In the genomic region with DNA sequence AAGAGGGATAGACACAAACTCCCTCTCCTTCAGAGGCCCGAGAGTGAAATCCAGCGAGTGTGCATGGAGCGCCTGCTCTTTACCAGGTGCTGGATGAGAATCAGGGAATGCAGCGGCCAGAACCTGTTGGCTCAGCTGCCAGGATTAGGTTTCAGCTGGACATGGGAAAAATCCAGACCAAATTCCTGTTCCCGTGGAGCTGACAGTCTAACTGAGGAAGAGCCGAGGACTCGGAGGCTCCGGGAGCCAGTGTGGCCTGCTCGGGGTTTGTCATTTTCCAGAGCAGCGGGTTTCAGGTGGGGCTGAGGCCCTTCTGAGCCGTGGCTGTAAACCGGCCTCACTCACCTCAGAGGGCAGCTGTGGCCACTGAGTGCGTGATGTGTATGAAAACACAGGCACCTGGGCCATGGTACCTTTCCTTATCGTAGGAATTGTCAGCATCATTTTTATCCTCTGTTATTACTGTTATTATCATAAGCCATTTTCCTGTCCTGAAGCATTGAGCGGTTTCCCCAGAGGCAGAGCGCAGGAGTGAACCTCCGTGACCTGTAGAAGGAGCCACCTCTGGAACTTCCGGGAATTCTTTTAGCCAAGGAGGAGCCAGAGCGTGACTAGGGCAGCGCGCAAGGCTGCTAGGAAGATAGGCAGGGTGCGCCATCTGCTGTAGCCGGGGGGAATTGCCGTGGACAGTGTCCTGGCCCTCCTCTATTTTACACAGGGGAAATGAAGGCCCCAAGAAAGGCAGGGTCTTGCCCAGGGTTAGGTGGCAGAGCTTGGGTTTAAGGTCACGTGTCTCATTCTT, we compare ENCODE assay signal across 8 cellular contexts. TPM values are rescaled to one million over a fixed set of nuclear protein-coding genes. Genes with fewer than 3 reads are reported as not detected.
DNase-seq lines count a peak whose midpoint lies in the region; ATAC-seq and TF ChIP-seq lines count a peak whose summit lies in the region.

No MANE protein-coding gene starts in this region.

- ATAC-seq in GM21528 (IDR thresholded peaks at IDR 0.05; ENCODE audit: low FRiP score, unreplicated experiment), result peak; percentile 92
- ATAC-seq in stimulated activated naive CD8-positive, alpha-beta T cell treated with anti-CD3 and anti-CD28 coated beads, Interleukin-15, amount 100 ng/mL, for 72 hours, result peak; percentile 95

- H3K36me3 Mint-ChIP-seq in neural crest cell (ENCODE audit: low read depth), result no peaks in the 10 kb centered on the region

- no peaks in the 10 kb centered on the region for H3K27me3 Mint-ChIP-seq in neural crest cell (ENCODE audit: low read depth)
- H3K27me3 Mint-ChIP-seq in stimulated activated naive CD8-positive, alpha-beta T cell treated with anti-CD3 and anti-CD28 coated beads, Interleukin-15, amount 100 ng/mL, for 72 hours, result no peaks in the 10 kb centered on the region

- no peaks in the 10 kb centered on the region for H3K9me3 Mint-ChIP-seq in neural crest cell
- H3K9me3 Mint-ChIP-seq in stimulated activated naive CD8-positive, alpha-beta T cell treated with anti-CD3 and anti-CD28 coated beads, Interleukin-15, amount 100 ng/mL, for 72 hours, result no peaks in the 10 kb centered on the region

- DNase-seq in COR-L47 (lab: John Stamatoyannopoulos, UW), result peak; percentile 69
- peak; percentile 77 for DNase-seq in LNCaP clone FGC (ENCODE audit: low read depth)
- DNase-seq in RPMI8226, result peak; percentile 80
- peak; percentile 65 for DNase-seq in activated effector memory CD4-positive, alpha-beta T cell treated with Interleukin-2 at 50 U/mL for 16 hours
- peak; percentile 89 for DNase-seq in fibroblast of the aortic adventitia (ENCODE audit: low read depth)
- DNase-seq in neural crest cell (ENCODE audit: low read depth, low spot score), result peak; percentile 94
- DNase-seq in stimulated activated naive CD8-positive, alpha-beta T cell treated with anti-CD3 and anti-CD28 coated beads, Interleukin-15, amount 100 ng/mL, for 72 hours, result peak; percentile 79 to 81

- no peak overlapping the region for H3K27ac Mint-ChIP-seq in neural crest cell (ENCODE audit: unreplicated experiment)
- peak overlapping the region; percentile 84 to 90 for H3K27ac Mint-ChIP-seq in stimulated activated naive CD8-positive, alpha-beta T cell treated with anti-CD3 and anti-CD28 coated beads, Interleukin-15, amount 100 ng/mL, for 72 hours

- H3K4me3 Mint-ChIP-seq in neural crest cell, result peak overlapping the region; percentile 36
- H3K4me3 Mint-ChIP-seq in stimulated activated naive CD8-positive, alpha-beta T cell treated with anti-CD3 and anti-CD28 coated beads, Interleukin-15, amount 100 ng/mL, for 72 hours, result peak overlapping the region; percentile 71 to 73

- H3K4me1 Mint-ChIP-seq in neural crest cell, result peaks cover 14% of the 10 kb centered on the region
- peaks cover 29% of the 10 kb centered on the region for H3K4me1 Mint-ChIP-seq in stimulated activated naive CD8-positive, alpha-beta T cell treated with anti-CD3 and anti-CD28 coated beads, Interleukin-15, amount 100 ng/mL, for 72 hours

- TF ChIP-seq CTCF in LNCaP clone FGC (IDR thresholded peaks at IDR 0.05; ENCODE audit: control insufficient read depth, extremely low read depth, insufficient read depth) (peak; percentile 98), fibroblast of the aortic adventitia (IDR thresholded peaks at IDR 0.05; ENCODE audit: insufficient read depth, low read length) (peak; percentile 98), neural crest cell (conservative IDR thresholded peaks at IDR 0.05) (peak; percentile 99)

- peak overlapping the region; percentile 1; the same call in 1 of the 2 replicates for H3K4me3 ChIP-seq in LNCaP clone FGC (ENCODE audit: low read depth, low read length)
- H3K4me3 ChIP-seq in fibroblast of the aortic adventitia (ENCODE audit: low read depth, low read length), result no peak overlapping the region

RNA-seq across cellular contexts. Expression of gene PKIG, which starts 27.3 kb away (rescaled TPM):
- total RNA-seq in fibroblast of the aortic adventitia (ENCODE audit: low replicate concordance), result 83.2 and 134 TPM in 2 replicates
- total RNA-seq in neural crest cell, result 32.3 and 34.7 TPM in 2 replicates

RNA-seq across cellular contexts. Expression of gene ADA, which starts 41.8 kb away (rescaled TPM):
- 4.6 and 11.8 TPM in 2 replicates for total RNA-seq in fibroblast of the aortic adventitia (ENCODE audit: low replicate concordance)
- 8.2 and 9.0 TPM in 2 replicates for total RNA-seq in neural crest cell
